13 cellular contexts compared by ENCODE assay signal in genomic region chr2:106124787-106125549, GRCh38.
A peak's percentile ranks its signal among the peaks of the same experiment; 100 is the strongest.
DNase-seq lines count a peak whose midpoint lies in the region; ATAC-seq and TF ChIP-seq lines count a peak whose summit lies in the region.
"Had no signal": no experiment of that assay in that cellular context is flagged by ENCODE, and none has a peak within 500 bp of the region (broad histone marks: within the 10 kb centered on the region; RNA-seq: fewer than 3 reads in every experiment).

No MANE protein-coding gene starts in this region.

- no peak overlapping the region for H3K27ac ChIP-seq in CD8-positive, alpha-beta T cell (ENCODE audit: low read depth, low read length)
- no peak overlapping the region for H3K27ac ChIP-seq in transverse colon
- H3K27ac ChIP-seq: ovary had no signal

- H3K27ac Mint-ChIP-seq in CD8-positive, alpha-beta T cell: peak overlapping the region; percentile 57
- H3K27ac Mint-ChIP-seq in naive thymus-derived CD8-positive, alpha-beta T cell: peak overlapping the region; percentile 8 to 87 (median 52)
- H3K27ac Mint-ChIP-seq: T-helper 2 cell treated with Interferon-gamma antibody and Interleukin-4, amounts not matched to agents 5 μg/mL and 100 μg/mL, for 36 hours had no signal

- intact Hi-C loops in CD8-positive, alpha-beta T cell (cut with DNase I, micrococcal nuclease): no loop called here
- intact Hi-C loops in transverse colon (cut with DNase I; ENCODE audit: low total_unique reads): no loop called here

- TF ChIP-seq CTCF in CD8-positive, alpha-beta T cell (IDR thresholded peaks at IDR 0.05): no peak
- TF ChIP-seq CTCF in epithelial cell of esophagus (IDR thresholded peaks at IDR 0.05; ENCODE audit: insufficient read depth, low read depth, low read length, missing control alignments): no peak
- TF ChIP-seq CTCF in transverse colon (IDR thresholded peaks at IDR 0.05): no peak

- H3K9me3 ChIP-seq in CD8-positive, alpha-beta T cell (ENCODE audit: low read length): no peaks in the 10 kb centered on the region
- no peaks in the 10 kb centered on the region for H3K9me3 ChIP-seq in transverse colon
- H3K9me3 ChIP-seq: ovary had no signal

- no peak for ATAC-seq in CD8-positive, alpha-beta T cell
- ATAC-seq in naive thymus-derived CD8-positive, alpha-beta T cell: no peak
- no peak for ATAC-seq in GM18502 (IDR thresholded peaks at IDR 0.05; ENCODE audit: poor library complexity, unreplicated experiment)

- TF ChIP-seq POLR2A in transverse colon (IDR thresholded peaks at IDR 0.05): no peak

- peak in 1 of 7 experiments; percentile 39 for DNase-seq in CD8-positive, alpha-beta T cell
- DNase-seq in HT-29 (ENCODE audit: low spot score) (peak; percentile 43), epithelial cell of esophagus (ENCODE audit: low read depth) (peak; percentile 92), HuH-7.5 (ENCODE audit: low spot score) (no peak), transverse colon (no peak), NOMO-1 treated with dmso at 0.1 percent for 144 hours (lab: John Stamatoyannopoulos, UW; ENCODE audit: unreplicated experiment) (no peak)
- no peak for DNase-seq in naive thymus-derived CD8-positive, alpha-beta T cell
- DNase-seq: activated CD8-positive, alpha-beta memory T cell treated with anti-CD3 and anti-CD28 coated beads for 24 hours; amniotic stem cell; glutamatergic neuron; ovary had no signal

- no peaks in the 10 kb centered on the region for H3K27me3 Mint-ChIP-seq in CD8-positive, alpha-beta T cell (ENCODE audit: low read depth)
- H3K27me3 Mint-ChIP-seq in naive thymus-derived CD8-positive, alpha-beta T cell: no peaks in the 10 kb centered on the region

- no peak for TF ChIP-seq EP300 in transverse colon (IDR thresholded peaks at IDR 0.05; ENCODE audit: low read depth)

- H3K36me3 ChIP-seq in CD8-positive, alpha-beta T cell (ENCODE audit: insufficient read depth, low read length): peaks cover 53% of the 10 kb centered on the region
- no peaks in the 10 kb centered on the region for H3K36me3 ChIP-seq in transverse colon
- H3K36me3 ChIP-seq: ovary had no signal

- CTCF ChIA-PET in CD8-positive, alpha-beta T cell (lab: Charles Lee): no interaction called here

- H3K36me3 Mint-ChIP-seq in CD8-positive, alpha-beta T cell: peaks cover 97% of the 10 kb centered on the region
- peaks cover 11 to 92% (median 26%) of the 10 kb centered on the region in 3 donors for H3K36me3 Mint-ChIP-seq in naive thymus-derived CD8-positive, alpha-beta T cell

- POLR2A ChIA-PET in CD8-positive, alpha-beta T cell (lab: Charles Lee): no interaction called here
- POLR2A ChIA-PET in naive thymus-derived CD8-positive, alpha-beta T cell (lab: Charles Lee): interaction anchor here (1.4 kb wide), 1 partner anchor 35 kb away, joined by 4 read pairs; no protein-coding TSS in a partner anchor

- H3K4me1 Mint-ChIP-seq in CD8-positive, alpha-beta T cell (ENCODE audit: low read depth): peaks cover 19% of the 10 kb centered on the region
- peaks cover 11 to 40% (median 25%) of the 10 kb centered on the region in 4 donors for H3K4me1 Mint-ChIP-seq in naive thymus-derived CD8-positive, alpha-beta T cell

- H3K4me3 Mint-ChIP-seq in CD8-positive, alpha-beta T cell: no peak overlapping the region
- H3K4me3 Mint-ChIP-seq in naive thymus-derived CD8-positive, alpha-beta T cell: no peak overlapping the region
- H3K4me3 Mint-ChIP-seq: T-helper 2 cell treated with Interferon-gamma antibody and Interleukin-4, amounts not matched to agents 5 μg/mL and 100 μg/mL, for 36 hours had no signal

- peaks cover 5% of the 10 kb centered on the region for H3K4me1 ChIP-seq in CD8-positive, alpha-beta T cell (ENCODE audit: insufficient read depth, low read length)
- H3K4me1 ChIP-seq in transverse colon: peaks cover 4 to 25% (median 12%) of the 10 kb centered on the region in 4 donors

- WGBS in transverse colon (ENCODE audit: low coverage in 1 of 2), 2 donors: 91 to 93% methylated on average over 3 to 7 of the region's 7 CpGs

- in situ Hi-C loops in transverse colon (cut with MboI; ENCODE audit: low pct_ligation_motif_present in 1 of 4, low pct_unique_long_range_greater_than_20kb in 1 of 4, low sequenced_read_pairs in 3 of 4): loop anchor here in 2 of 4 donors (25.0 kb wide), 2 partner anchors 412 to 462 kb away; no protein-coding TSS in a partner anchor

- H3K27me3 ChIP-seq in CD8-positive, alpha-beta T cell (ENCODE audit: insufficient read depth, low read length): no peaks in the 10 kb centered on the region
- H3K27me3 ChIP-seq in transverse colon: no peaks in the 10 kb centered on the region
- H3K27me3 ChIP-seq: ovary had no signal

- no peaks in the 10 kb centered on the region for H3K9me3 Mint-ChIP-seq in CD8-positive, alpha-beta T cell
- H3K9me3 Mint-ChIP-seq in naive thymus-derived CD8-positive, alpha-beta T cell: no peaks in the 10 kb centered on the region
- H3K9me3 Mint-ChIP-seq: T-helper 2 cell treated with Interferon-gamma antibody and Interleukin-4, amounts not matched to agents 5 μg/mL and 100 μg/mL, for 36 hours had no signal

- no peak overlapping the region for H3K4me3 ChIP-seq in CD8-positive, alpha-beta T cell (ENCODE audit: low read depth, low read length)
- H3K4me3 ChIP-seq in epithelial cell of esophagus (ENCODE audit: low read length) (no peak overlapping the region), transverse colon (no peak overlapping the region)
- H3K4me3 ChIP-seq: ovary had no signal

Comparison
In these comparisons a context has a peak if more than half of its experiments do, and no peak if none do; other contexts are left out.
1. DNase-seq: peak in HT-29 (single experiment) and epithelial cell of esophagus (single experiment); none in naive thymus-derived CD8-positive, alpha-beta T cell (0 of 10), HuH-7.5 (single experiment), transverse colon (single experiment) and NOMO-1 treated with dmso at 0.1 percent for 144 hours (single experiment).